In the genomic region with DNA sequence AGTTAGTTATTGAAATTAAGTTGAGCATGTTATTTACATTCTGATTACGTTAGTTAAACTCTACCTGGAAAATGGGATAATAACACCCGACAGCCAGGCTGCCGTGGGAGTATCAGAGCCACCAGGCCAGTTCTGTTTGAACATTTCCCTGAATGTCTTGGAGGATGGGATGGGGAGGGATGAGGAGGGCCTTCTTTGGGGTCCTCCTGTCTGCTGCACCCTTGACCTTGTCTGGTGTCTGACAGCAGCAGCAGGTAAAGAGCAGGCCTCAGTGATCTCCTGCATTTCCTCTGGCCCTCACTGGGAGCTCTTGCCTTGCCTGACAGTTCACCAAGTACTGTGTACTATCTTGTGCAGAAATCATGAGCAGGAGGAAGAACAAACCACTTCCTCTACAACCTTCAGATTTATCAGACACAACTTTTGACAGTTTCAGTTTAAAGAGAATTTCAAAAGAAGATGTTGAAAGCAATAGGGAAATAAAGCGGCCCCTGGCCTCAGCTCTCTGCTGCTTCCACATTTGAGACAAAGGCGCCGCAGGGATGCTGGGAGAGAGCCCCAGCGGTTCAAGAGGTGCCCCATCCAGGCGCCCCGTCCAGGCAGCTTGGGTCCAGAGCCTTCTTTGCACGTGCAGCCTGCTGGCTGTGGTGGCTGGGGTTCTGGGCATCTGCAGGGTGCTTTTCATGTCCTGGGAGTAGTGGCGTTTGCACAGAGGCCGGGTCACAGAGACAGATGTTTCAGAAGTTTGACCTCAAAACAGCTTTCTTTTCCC, we compare ENCODE assay signal across 1 cellular context.
A peak's percentile ranks its signal among the peaks of the same experiment; 100 is the strongest.
TF ChIP-seq lines count a peak whose summit lies in the region.

No MANE protein-coding gene starts in this region.

TF ChIP-seq in K562, 482 proteins besides CTCF, POLR2A, EP300 and RAD21 (continued from another document):
- TF ChIP-seq NR2C2 (CRISPR knock-in tag; IDR thresholded peaks at IDR 0.05) (no peak), NR2C2 (tag; IDR thresholded peaks at IDR 0.05) (peak; percentile 22; the same call in 1 of the 2 replicates), SOX6 (IDR thresholded peaks at IDR 0.05) (peak; percentile 78), SMARCE1 (IDR thresholded peaks at IDR 0.05) (peak; percentile 72; the same call in 1 of the 2 replicates), ESRRA (IDR thresholded peaks at IDR 0.05; ENCODE audit: borderline replicate concordance, low read depth) (peak; percentile 69; the same call in 1 of the 2 replicates), BRCA1 (IDR thresholded peaks at IDR 0.05) (no peak), BRCA1 (CRISPR knock-in tag; IDR thresholded peaks at IDR 0.05) (0 out of 2 replicates have a peak, but pooled peaks have one; percentile 74), ZNF134 (CRISPR knock-in tag; conservative IDR thresholded peaks at IDR 0.05) (peak; percentile 44; the same call in 1 of the 2 replicates), ATF1 (CRISPR knock-in tag; IDR thresholded peaks at IDR 0.05) (no peak), ATF1 (tag; IDR thresholded peaks at IDR 0.05) (peak; percentile 17; the same call in 1 of the 2 replicates), CXXC5 (CRISPR knock-in tag; IDR thresholded peaks at IDR 0.05) (peak; percentile 29; the same call in 1 of the 2 replicates)
- TF ChIP-seq, protein P1, sequence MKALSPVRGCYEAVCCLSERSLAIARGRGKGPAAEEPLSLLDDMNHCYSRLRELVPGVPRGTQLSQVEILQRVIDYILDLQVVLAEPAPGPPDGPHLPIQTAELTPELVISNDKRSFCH (CRISPR knock-in tag; IDR thresholded peaks at IDR 0.05), result no peak
- TF ChIP-seq, protein P1 (tag; IDR thresholded peaks at IDR 0.05), result 0 out of 2 replicates have a peak, but pooled peaks have one; percentile 35
